8 cellular contexts compared by ENCODE assay signal in genomic region chr16:2474877-2475412, GRCh38. TPM values are rescaled to one million over a fixed set of nuclear protein-coding genes. Genes with fewer than 3 reads are reported as not detected.
DNase-seq lines count a peak whose midpoint lies in the region; ATAC-seq and TF ChIP-seq lines count a peak whose summit lies in the region.

TSS of gene TBC1D24 (plus strand) at chr16:2475127. CDS start at chr16:2496149, 21,022 bp downstream.

- peaks cover 0 to 9% (median 5%) of the 10 kb centered on the region in 7 donors for H3K9me3 Mint-ChIP-seq in CD14-positive monocyte
- no peaks in the 10 kb centered on the region for H3K9me3 Mint-ChIP-seq in activated T-helper 2 cell treated with anti-CD3 and anti-CD28 coated beads, Interferon-gamma antibody, Interleukin-2, Interleukin-4, amounts not matched to agents 10 μg/mL and 5 μg/mL and 100 μg/mL, durations not matched to agents 14 hours and 24 hours and 36 hours
- H3K9me3 Mint-ChIP-seq in naive thymus-derived CD4-positive, alpha-beta T cell: no peaks in the 10 kb centered on the region

- H3K9ac ChIP-seq in HUES48 (ENCODE audit: low read depth, low read length): peak within 1 kb of the TSS; percentile 35; the same call in 1 of the 2 replicates

- peaks cover 1 to 22% of the 10 kb centered on the region in 2 donors for H3K36me3 Mint-ChIP-seq in CD14-positive monocyte
- no peaks in the 10 kb centered on the region for H3K36me3 Mint-ChIP-seq in activated T-helper 2 cell treated with anti-CD3 and anti-CD28 coated beads, Interferon-gamma antibody, Interleukin-2, Interleukin-4, amounts not matched to agents 10 μg/mL and 5 μg/mL and 100 μg/mL, durations not matched to agents 14 hours and 24 hours and 36 hours (ENCODE audit: low read depth)
- peaks cover 0 to 1% (median 0%) of the 10 kb centered on the region in 5 donors for H3K36me3 Mint-ChIP-seq in naive thymus-derived CD4-positive, alpha-beta T cell

- peak within 1 kb of the TSS; percentile 5 for H3K27ac ChIP-seq in HUES48 (ENCODE audit: low read depth, low read length)
- H3K27ac ChIP-seq in naive thymus-derived CD4-positive, alpha-beta T cell (ENCODE audit: low read depth, low read length): peak within 1 kb of the TSS; percentile 66

- TF ChIP-seq CTCF in CD14-positive monocyte (IDR thresholded peaks at IDR 0.05): no peak
- TF ChIP-seq CTCF in fibroblast of mammary gland (conservative IDR thresholded peaks at IDR 0.05; ENCODE audit: control insufficient read depth, insufficient read depth, low read depth, low read length): no peak

- CTCF ChIA-PET in naive thymus-derived CD4-positive, alpha-beta T cell (lab: Charles Lee): interaction anchor here (0.8 kb wide), 1 partner anchor 12 kb away, joined by 3 read pairs; no protein-coding TSS in a partner anchor

- no peaks in the 10 kb centered on the region for H3K9me3 ChIP-seq in HUES48 (ENCODE audit: control insufficient read depth, insufficient read depth, low read length)
- no peaks in the 10 kb centered on the region for H3K9me3 ChIP-seq in naive thymus-derived CD4-positive, alpha-beta T cell (ENCODE audit: control insufficient read depth in 2 of 3, low read length in 3 of 3)

- DNase-seq in CD14-positive monocyte (ENCODE audit: low spot score) (peak; percentile 74), RPMI7951 (ENCODE audit: low read depth) (peak; percentile 74), fibroblast of mammary gland (ENCODE audit: low read depth) (peak; percentile 65)
- DNase-seq in activated T-helper 2 cell treated with anti-CD3 and anti-CD28 coated beads, Interferon-gamma antibody, Interleukin-2, Interleukin-4, amounts not matched to agents 10 μg/mL and 5 μg/mL and 100 μg/mL, durations not matched to agents 14 hours and 24 hours and 36 hours (ENCODE audit: low spot score): peak; percentile 77
- DNase-seq in naive thymus-derived CD4-positive, alpha-beta T cell: peak; percentile 41 to 94 (median 65)
- DNase-seq in stimulated activated CD8-positive, alpha-beta memory T cell treated with anti-CD3 and anti-CD28 coated beads, Interleukin-7, amount 100 ng/mL, for 48 hours (ENCODE audit: extremely low read depth in 1 of 2, low read depth in 1 of 2): peak; percentile 71 to 77

- H3K4me1 Mint-ChIP-seq in CD14-positive monocyte: peaks cover 36% of the 10 kb centered on the region
- peaks cover 16% of the 10 kb centered on the region for H3K4me1 Mint-ChIP-seq in activated T-helper 2 cell treated with anti-CD3 and anti-CD28 coated beads, Interferon-gamma antibody, Interleukin-2, Interleukin-4, amounts not matched to agents 10 μg/mL and 5 μg/mL and 100 μg/mL, durations not matched to agents 14 hours and 24 hours and 36 hours (ENCODE audit: low read depth)
- H3K4me1 Mint-ChIP-seq in naive thymus-derived CD4-positive, alpha-beta T cell: peaks cover 14 to 34% (median 17%) of the 10 kb centered on the region in 7 donors

- ATAC-seq in GM19328 (IDR thresholded peaks at IDR 0.05; ENCODE audit: unreplicated experiment): peak; percentile 64
- peak; percentile 80 for ATAC-seq in naive thymus-derived CD4-positive, alpha-beta T cell

- H3K27me3 Mint-ChIP-seq in CD14-positive monocyte (ENCODE audit: low read depth in 3 of 3): peaks cover 26 to 34% (median 29%) of the 10 kb centered on the region in 3 donors
- peaks cover 14% of the 10 kb centered on the region for H3K27me3 Mint-ChIP-seq in activated T-helper 2 cell treated with anti-CD3 and anti-CD28 coated beads, Interferon-gamma antibody, Interleukin-2, Interleukin-4, amounts not matched to agents 10 μg/mL and 5 μg/mL and 100 μg/mL, durations not matched to agents 14 hours and 24 hours and 36 hours (ENCODE audit: low read depth)
- H3K27me3 Mint-ChIP-seq in naive thymus-derived CD4-positive, alpha-beta T cell: peaks cover 7 to 31% (median 13%) of the 10 kb centered on the region in 5 donors

- intact Hi-C loops in CD14-positive monocyte (cut with micrococcal nuclease): loop anchor here (1.0 to 10.0 kb wide), 3 partner anchors 13 to 50 kb away; partner anchors contain the start of gene CCNF (in 1 of the 2)
- intact Hi-C loops in activated T-helper 2 cell treated with anti-CD3 and anti-CD28 coated beads, Interferon-gamma antibody, Interleukin-2, Interleukin-4, amounts not matched to agents 10 μg/mL and 5 μg/mL and 100 μg/mL, durations not matched to agents 14 hours and 24 hours and 36 hours (cut with micrococcal nuclease): no loop called here
- intact Hi-C loops in naive thymus-derived CD4-positive, alpha-beta T cell (cut with micrococcal nuclease): loop anchor here (1.0 to 5.0 kb wide), 6 partner anchors 12 to 208 kb away; partner anchors contain the start of genes CCNF (in 2 of the 2), TEDC2 (in 2 of the 2), AMDHD2 (in 1 of the 2) and KCTD5 (in 1 of the 2)

- H3K27ac Mint-ChIP-seq in CD14-positive monocyte: peak within 1 kb of the TSS in 5 of 7 donors; percentile 20 to 68 (median 46)
- H3K27ac Mint-ChIP-seq in activated T-helper 2 cell treated with anti-CD3 and anti-CD28 coated beads, Interferon-gamma antibody, Interleukin-2, Interleukin-4, amounts not matched to agents 10 μg/mL and 5 μg/mL and 100 μg/mL, durations not matched to agents 14 hours and 24 hours and 36 hours: no peak within 1 kb of the TSS
- no peak within 1 kb of the TSS for H3K27ac Mint-ChIP-seq in naive thymus-derived CD4-positive, alpha-beta T cell

- H3K27me3 ChIP-seq in HUES48 (ENCODE audit: control insufficient read depth, insufficient read depth, low read length): peaks cover 49% of the 10 kb centered on the region
- H3K27me3 ChIP-seq in naive thymus-derived CD4-positive, alpha-beta T cell (ENCODE audit: control insufficient read depth in 2 of 2, insufficient read depth in 2 of 2, low read length in 2 of 2): peaks cover 4 to 14% of the 10 kb centered on the region in 2 donors

- no peaks in the 10 kb centered on the region for H3K36me3 ChIP-seq in HUES48 (ENCODE audit: control insufficient read depth, insufficient read depth, low read length)
- H3K36me3 ChIP-seq in naive thymus-derived CD4-positive, alpha-beta T cell (ENCODE audit: control insufficient read depth in 2 of 3, insufficient read depth in 3 of 3, low read length in 3 of 3): no peaks in the 10 kb centered on the region

- H3K4me3 ChIP-seq in HUES48 (ENCODE audit: low read depth, low read length) (peak within 1 kb of the TSS; percentile 72), fibroblast of mammary gland (ENCODE audit: control insufficient read depth, low read depth, low read length) (peak within 1 kb of the TSS; percentile 61)
- H3K4me3 ChIP-seq in naive thymus-derived CD4-positive, alpha-beta T cell (ENCODE audit: low read length): peak within 1 kb of the TSS; percentile 71

- H3K4me3 Mint-ChIP-seq in CD14-positive monocyte: peak within 1 kb of the TSS; percentile 77 to 86
- H3K4me3 Mint-ChIP-seq in activated T-helper 2 cell treated with anti-CD3 and anti-CD28 coated beads, Interferon-gamma antibody, Interleukin-2, Interleukin-4, amounts not matched to agents 10 μg/mL and 5 μg/mL and 100 μg/mL, durations not matched to agents 14 hours and 24 hours and 36 hours (ENCODE audit: low read depth): peak within 1 kb of the TSS; percentile 76
- H3K4me3 Mint-ChIP-seq in naive thymus-derived CD4-positive, alpha-beta T cell: peak within 1 kb of the TSS; percentile 61 to 81 (median 73)

- POLR2A ChIA-PET in naive thymus-derived CD4-positive, alpha-beta T cell (lab: Charles Lee): interaction anchor here (0.5 kb wide), 1 partner anchor 329 kb away, joined by 3 read pairs; no protein-coding TSS in a partner anchor

- peaks cover 10% of the 10 kb centered on the region; the same call in 1 of the 2 replicates for H3K4me1 ChIP-seq in HUES48 (ENCODE audit: control insufficient read depth, insufficient read depth, low read length)
- peaks cover 11 to 12% of the 10 kb centered on the region in 2 donors for H3K4me1 ChIP-seq in naive thymus-derived CD4-positive, alpha-beta T cell (ENCODE audit: control insufficient read depth in 2 of 2, insufficient read depth in 2 of 2, low read length in 2 of 2)

RNA-seq across cellular contexts. Expression of gene TBC1D24, which starts in this region (rescaled TPM):
- polyA plus RNA-seq in CD14-positive monocyte: 1 to 10 TPM in 1 of 2 donors, under 1 TPM in 1; 0.76 to 2.1 TPM
- total RNA-seq in RPMI7951 (2014; rRNA removed; shearing (Covaris generic)): 4.4 and 5.1 TPM in 2 replicates
- total RNA-seq in activated T-helper 2 cell treated with anti-CD3 and anti-CD28 coated beads, Interferon-gamma antibody, Interleukin-2, Interleukin-4, amounts not matched to agents 10 μg/mL and 5 μg/mL and 100 μg/mL, durations not matched to agents 14 hours and 24 hours and 36 hours: 19.6 and 21.4 TPM in 2 replicates
- total RNA-seq in naive thymus-derived CD4-positive, alpha-beta T cell: 10 to 100 TPM in 2 of 5 experiments, 1 to 10 TPM in 3; 5.4 to 13.5 (median 9.2) TPM
- polyA plus RNA-seq in naive thymus-derived CD4-positive, alpha-beta T cell: 1 to 10 TPM; 1.7 to 2.5 TPM

Comparison
In these comparisons a context has a peak if more than half of its experiments do, and no peak if none do; other contexts are left out.
1. Peak in every context shown above with its lines: DNase-seq, ATAC-seq, H3K4me3 ChIP-seq and H3K27ac ChIP-seq.
2. H3K27ac Mint-ChIP-seq: peak in CD14-positive monocyte (5 of 7); none in activated T-helper 2 cell treated with anti-CD3 and anti-CD28 coated beads, Interferon-gamma antibody, Interleukin-2, Interleukin-4, amounts not matched to agents 10 μg/mL and 5 μg/mL and 100 μg/mL, durations not matched to agents 14 hours and 24 hours and 36 hours (single experiment) and naive thymus-derived CD4-positive, alpha-beta T cell (0 of 9).